Comparison of ENCODE assay signal across 34 cellular contexts in the genomic region with DNA sequence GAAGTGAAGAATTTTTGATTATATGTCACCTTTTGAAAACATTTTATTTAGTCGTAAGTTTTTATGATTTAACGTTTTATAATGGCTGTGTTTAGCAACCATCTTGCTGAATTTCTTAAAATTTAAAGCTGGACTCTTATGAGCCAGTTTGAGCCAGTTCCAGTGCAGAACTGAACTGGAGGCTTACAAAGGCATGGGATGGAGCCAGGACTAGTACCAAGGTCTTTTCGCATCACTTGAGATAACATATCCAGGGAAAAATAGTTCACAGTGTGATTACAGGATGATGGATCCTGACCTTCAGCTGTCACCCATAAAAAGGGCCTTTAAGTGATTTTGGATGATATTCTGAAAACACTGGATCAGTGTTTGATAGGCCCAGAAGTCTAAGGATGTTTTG.
"Had no signal": no experiment of that assay in that cellular context is flagged by ENCODE, and none has a peak within 500 bp of the region (broad histone marks: within the 10 kb centered on the region; RNA-seq: fewer than 3 reads in every experiment).

No MANE protein-coding gene starts in this region.

- H3K27me3 ChIP-seq: body of pancreas, breast epithelium had no signal

- H3K4me1 Mint-ChIP-seq: activated CD4-positive, alpha-beta T cell treated with anti-CD3 and anti-CD28 coated beads, Interleukin-2, amount 10 ng/mL, durations not matched to agents 24 days and 14 days; activated T-helper 17 cell treated with anti-CD3 and anti-CD28 coated beads, Interleukin-2, amount 50 U/mL, for 72 hours had no signal

- H3K4me3 ChIP-seq: body of pancreas, breast epithelium, PC-9 had no signal

- H3K4me1 ChIP-seq: body of pancreas, breast epithelium had no signal

- H3K27ac ChIP-seq: body of pancreas, breast epithelium, PC-9, RWPE1, WERI-Rb-1 had no signal

- H3K36me3 ChIP-seq: breast epithelium had no signal

- ATAC-seq: activated CD8-positive, alpha-beta T cell treated with anti-CD3 and anti-CD28 coated beads for 36 hours; activated T-cell treated with anti-CD3 and anti-CD28 coated beads, Interleukin-2, amount 50 U/mL, for 72 hours; activated T-helper 17 cell treated with anti-CD3 and anti-CD28 coated beads, Interleukin-2, amount 50 U/mL, for 72 hours; body of pancreas had no signal

- H3K9me3 Mint-ChIP-seq: activated CD4-positive, alpha-beta T cell treated with anti-CD3 and anti-CD28 coated beads, Interleukin-2, amount 10 ng/mL, durations not matched to agents 24 days and 14 days; activated CD8-positive, alpha-beta T cell treated with anti-CD3 and anti-CD28 coated beads for 36 hours; activated naive CD8-positive, alpha-beta T cell treated with anti-CD3 and anti-CD28 coated beads for 36 hours; activated T-cell treated with anti-CD3 and anti-CD28 coated beads, Interleukin-2, amount 50 U/mL, for 72 hours; activated T-helper 17 cell treated with anti-CD3 and anti-CD28 coated beads, Interleukin-2, amount 50 U/mL, for 72 hours had no signal

- H3K27me3 Mint-ChIP-seq: activated CD4-positive, alpha-beta T cell treated with anti-CD3 and anti-CD28 coated beads, Interleukin-2, amount 10 ng/mL, durations not matched to agents 24 days and 14 days; activated CD8-positive, alpha-beta T cell treated with anti-CD3 and anti-CD28 coated beads for 36 hours; activated naive CD8-positive, alpha-beta T cell treated with anti-CD3 and anti-CD28 coated beads for 36 hours; activated T-helper 17 cell treated with anti-CD3 and anti-CD28 coated beads, Interleukin-2, amount 50 U/mL, for 72 hours had no signal

- H2AFZ ChIP-seq: PC-9 had no signal

- H3K27ac Mint-ChIP-seq: activated CD4-positive, alpha-beta T cell treated with anti-CD3 and anti-CD28 coated beads, Interleukin-2, amount 10 ng/mL, durations not matched to agents 24 days and 14 days; activated CD8-positive, alpha-beta T cell treated with anti-CD3 and anti-CD28 coated beads for 36 hours; activated naive CD8-positive, alpha-beta T cell treated with anti-CD3 and anti-CD28 coated beads for 36 hours; activated T-cell treated with anti-CD3 and anti-CD28 coated beads, Interleukin-2, amount 50 U/mL, for 72 hours; activated T-helper 17 cell treated with anti-CD3 and anti-CD28 coated beads, Interleukin-2, amount 50 U/mL, for 72 hours had no signal

- H3K4me2 ChIP-seq: PC-9 had no signal

- DNase-seq: activated CD4-positive, alpha-beta T cell treated with anti-CD3 and anti-CD28 coated beads, Interleukin-2, amount 10 ng/mL, durations not matched to agents 24 days and 14 days; activated CD4-positive, alpha-beta T cell treated with anti-CD3 and anti-CD28 coated beads, Interleukin-2, amount 50 U/mL, for 4 hours; activated CD8-positive, alpha-beta T cell treated with anti-CD3 and anti-CD28 coated beads for 36 hours; activated effector memory CD4-positive, alpha-beta T cell treated with anti-CD3 and anti-CD28 coated beads, Interleukin-2, amount 50 U/mL, for 16 hours; activated naive CD4-positive, alpha-beta T cell; activated naive CD4-positive, alpha-beta T cell treated with anti-CD3 and anti-CD28 coated beads, Interleukin-2, amount 50 U/mL, for 16 hours; activated naive CD8-positive, alpha-beta T cell treated with anti-CD3 and anti-CD28 coated beads for 36 hours; activated T-cell treated with anti-CD3 and anti-CD28 coated beads, Interleukin-2, amount 50 U/mL, for 1 hour; activated T-cell treated with anti-CD3 and anti-CD28 coated beads, Interleukin-2, amount 50 U/mL, for 72 hours; amygdala; body of pancreas; central memory CD4-positive, alpha-beta T cell; Kasumi-1; KBM-7; MM.1S; MV-4-11; NCI-H1092; NCI-H1436 treated with DMSO at 0.1 percent for 48 hours; NCI-H1694 treated with DMSO at 0.1 percent for 48 hours; NCI-H2029 treated with DMSO at 0.1 percent for 48 hours; NCI-H2107; NCI-H510A; NCI-H526; NCI-H748 treated with DMSO at 0.1 percent for 48 hours; PC-9; Right ventricle myocardium superior; SW 1271; T-helper 1 cell; T-helper 2 cell; T1000; WERI-Rb-1 had no signal

- H3K4me3 Mint-ChIP-seq: activated CD4-positive, alpha-beta T cell treated with anti-CD3 and anti-CD28 coated beads, Interleukin-2, amount 10 ng/mL, durations not matched to agents 24 days and 14 days; activated CD8-positive, alpha-beta T cell treated with anti-CD3 and anti-CD28 coated beads for 36 hours; activated naive CD8-positive, alpha-beta T cell treated with anti-CD3 and anti-CD28 coated beads for 36 hours; activated T-cell treated with anti-CD3 and anti-CD28 coated beads, Interleukin-2, amount 50 U/mL, for 72 hours; activated T-helper 17 cell treated with anti-CD3 and anti-CD28 coated beads, Interleukin-2, amount 50 U/mL, for 72 hours had no signal

- H3K9me3 ChIP-seq: body of pancreas, breast epithelium had no signal
